ENCODE assay signal across 1 cellular context in the genomic region with DNA sequence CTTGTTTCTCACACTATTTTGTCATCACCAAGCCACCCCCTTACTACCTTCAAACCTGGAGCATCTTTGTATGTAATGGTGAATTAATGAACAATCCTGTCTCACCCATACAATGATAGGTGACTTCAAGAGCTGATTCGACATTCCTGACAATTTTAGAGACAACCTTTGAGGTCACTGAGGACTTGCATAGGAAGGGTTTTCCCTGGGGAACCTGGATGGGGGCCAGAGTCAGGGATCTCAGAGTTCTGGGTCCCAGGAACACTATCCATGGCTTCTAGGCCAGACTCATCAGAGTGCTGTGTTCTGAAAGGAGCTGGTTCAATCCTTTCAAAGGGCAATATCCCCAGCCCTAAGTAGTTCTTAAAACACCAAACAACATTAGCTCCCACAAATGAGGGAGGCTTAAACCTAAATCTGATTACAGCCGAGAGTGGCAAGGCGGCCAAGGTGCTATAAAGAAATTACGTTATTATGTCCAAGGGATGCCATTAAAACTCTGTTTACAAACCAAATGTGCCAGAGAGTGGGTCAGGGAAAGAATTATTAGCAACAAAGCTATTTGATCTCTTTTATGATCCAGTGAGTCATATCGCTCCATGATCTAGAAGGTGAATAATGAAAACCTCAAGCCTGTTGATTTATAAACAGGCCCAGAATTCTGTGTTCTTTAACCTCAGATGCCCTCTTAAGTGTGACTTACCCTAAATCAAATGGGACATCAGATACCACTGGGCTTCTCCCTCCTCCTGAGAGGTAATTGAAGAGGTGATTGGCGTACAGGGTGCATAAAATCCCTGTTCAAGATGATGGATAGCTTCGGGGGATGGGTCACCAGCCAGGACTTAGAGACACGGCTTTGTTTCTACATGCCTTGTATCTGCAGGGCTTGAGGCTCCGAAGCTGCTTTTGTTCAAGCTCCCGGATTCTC.
TF ChIP-seq lines count a peak whose summit lies in the region.

No MANE protein-coding gene starts in this region.

TF ChIP-seq in SK-N-SH, 30 proteins besides CTCF, POLR2A, EP300 and RAD21 (continued from another document):
- TF ChIP-seq, protein P1, sequence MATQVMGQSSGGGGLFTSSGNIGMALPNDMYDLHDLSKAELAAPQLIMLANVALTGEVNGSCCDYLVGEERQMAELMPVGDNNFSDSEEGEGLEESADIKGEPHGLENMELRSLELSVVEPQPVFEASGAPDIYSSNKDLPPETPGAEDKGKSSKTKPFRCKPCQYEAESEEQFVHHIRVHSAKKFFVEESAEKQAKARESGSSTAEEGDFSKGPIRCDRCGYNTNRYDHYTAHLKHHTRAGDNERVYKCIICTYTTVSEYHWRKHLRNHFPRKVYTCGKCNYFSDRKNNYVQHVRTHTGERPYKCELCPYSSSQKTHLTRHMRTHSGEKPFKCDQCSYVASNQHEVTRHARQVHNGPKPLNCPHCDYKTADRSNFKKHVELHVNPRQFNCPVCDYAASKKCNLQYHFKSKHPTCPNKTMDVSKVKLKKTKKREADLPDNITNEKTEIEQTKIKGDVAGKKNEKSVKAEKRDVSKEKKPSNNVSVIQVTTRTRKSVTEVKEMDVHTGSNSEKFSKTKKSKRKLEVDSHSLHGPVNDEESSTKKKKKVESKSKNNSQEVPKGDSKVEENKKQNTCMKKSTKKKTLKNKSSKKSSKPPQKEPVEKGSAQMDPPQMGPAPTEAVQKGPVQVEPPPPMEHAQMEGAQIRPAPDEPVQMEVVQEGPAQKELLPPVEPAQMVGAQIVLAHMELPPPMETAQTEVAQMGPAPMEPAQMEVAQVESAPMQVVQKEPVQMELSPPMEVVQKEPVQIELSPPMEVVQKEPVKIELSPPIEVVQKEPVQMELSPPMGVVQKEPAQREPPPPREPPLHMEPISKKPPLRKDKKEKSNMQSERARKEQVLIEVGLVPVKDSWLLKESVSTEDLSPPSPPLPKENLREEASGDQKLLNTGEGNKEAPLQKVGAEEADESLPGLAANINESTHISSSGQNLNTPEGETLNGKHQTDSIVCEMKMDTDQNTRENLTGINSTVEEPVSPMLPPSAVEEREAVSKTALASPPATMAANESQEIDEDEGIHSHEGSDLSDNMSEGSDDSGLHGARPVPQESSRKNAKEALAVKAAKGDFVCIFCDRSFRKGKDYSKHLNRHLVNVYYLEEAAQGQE (IDR thresholded peaks at IDR 0.05; ENCODE audit: low read depth, low read length), result no peak
- TF ChIP-seq NRF1 (IDR thresholded peaks at IDR 0.05; ENCODE audit: low read depth, low read length) (no peak), RFX5 (IDR thresholded peaks at IDR 0.05; ENCODE audit: low read length) (no peak), YY1 (IDR thresholded peaks at IDR 0.05; ENCODE audit: low read depth) (no peak), EZH2phosphoT487 (IDR thresholded peaks at IDR 0.05; ENCODE audit: borderline replicate concordance, low read depth) (no peak), GABPA (IDR thresholded peaks at IDR 0.05; ENCODE audit: low read depth) (no peak), NFIC (IDR thresholded peaks at IDR 0.05; ENCODE audit: borderline replicate concordance) (peak; percentile 43; the same call in 1 of the 2 replicates), SIN3A (IDR thresholded peaks at IDR 0.05; ENCODE audit: borderline replicate concordance, low read depth, low read length) (no peak), RXRA (IDR thresholded peaks at IDR 0.05; ENCODE audit: borderline replicate concordance, low read depth) (peak; percentile 91), MXI1 (IDR thresholded peaks at IDR 0.05; ENCODE audit: low read depth, low read length) (no peak), TAF1 (IDR thresholded peaks at IDR 0.05; ENCODE audit: borderline replicate concordance, low read depth, low read length) (no peak), GATA2 (CRISPR knock-in tag; IDR thresholded peaks at IDR 0.05) (no peak), ELF1 (IDR thresholded peaks at IDR 0.05) (no peak), POLR2AphosphoS5 (IDR thresholded peaks at IDR 0.05; ENCODE audit: low read depth, low read length) (peak; percentile 44; the same call in 1 of the 2 replicates), MEF2A (IDR thresholded peaks at IDR 0.05; ENCODE audit: borderline replicate concordance, low read depth) (0 out of 2 replicates have a peak, but pooled peaks have one; percentile 15), SMC3 (IDR thresholded peaks at IDR 0.05; ENCODE audit: low read depth, low read length) (no peak)
- TF ChIP-seq, protein P2, sequence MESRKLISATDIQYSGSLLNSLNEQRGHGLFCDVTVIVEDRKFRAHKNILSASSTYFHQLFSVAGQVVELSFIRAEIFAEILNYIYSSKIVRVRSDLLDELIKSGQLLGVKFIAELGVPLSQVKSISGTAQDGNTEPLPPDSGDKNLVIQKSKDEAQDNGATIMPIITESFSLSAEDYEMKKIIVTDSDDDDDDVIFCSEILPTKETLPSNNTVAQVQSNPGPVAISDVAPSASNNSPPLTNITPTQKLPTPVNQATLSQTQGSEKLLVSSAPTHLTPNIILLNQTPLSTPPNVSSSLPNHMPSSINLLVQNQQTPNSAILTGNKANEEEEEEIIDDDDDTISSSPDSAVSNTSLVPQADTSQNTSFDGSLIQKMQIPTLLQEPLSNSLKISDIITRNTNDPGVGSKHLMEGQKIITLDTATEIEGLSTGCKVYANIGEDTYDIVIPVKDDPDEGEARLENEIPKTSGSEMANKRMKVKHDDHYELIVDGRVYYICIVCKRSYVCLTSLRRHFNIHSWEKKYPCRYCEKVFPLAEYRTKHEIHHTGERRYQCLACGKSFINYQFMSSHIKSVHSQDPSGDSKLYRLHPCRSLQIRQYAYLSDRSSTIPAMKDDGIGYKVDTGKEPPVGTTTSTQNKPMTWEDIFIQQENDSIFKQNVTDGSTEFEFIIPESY (IDR thresholded peaks at IDR 0.05; ENCODE audit: borderline replicate concordance, low read depth), result 0 out of 2 replicates have a peak, but pooled peaks have one; percentile 50
- TF ChIP-seq, protein P3, sequence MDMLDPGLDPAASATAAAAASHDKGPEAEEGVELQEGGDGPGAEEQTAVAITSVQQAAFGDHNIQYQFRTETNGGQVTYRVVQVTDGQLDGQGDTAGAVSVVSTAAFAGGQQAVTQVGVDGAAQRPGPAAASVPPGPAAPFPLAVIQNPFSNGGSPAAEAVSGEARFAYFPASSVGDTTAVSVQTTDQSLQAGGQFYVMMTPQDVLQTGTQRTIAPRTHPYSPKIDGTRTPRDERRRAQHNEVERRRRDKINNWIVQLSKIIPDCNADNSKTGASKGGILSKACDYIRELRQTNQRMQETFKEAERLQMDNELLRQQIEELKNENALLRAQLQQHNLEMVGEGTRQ (IDR thresholded peaks at IDR 0.05; ENCODE audit: borderline replicate concordance, low read depth, low read length), result no peak
- TF ChIP-seq, protein P4, sequence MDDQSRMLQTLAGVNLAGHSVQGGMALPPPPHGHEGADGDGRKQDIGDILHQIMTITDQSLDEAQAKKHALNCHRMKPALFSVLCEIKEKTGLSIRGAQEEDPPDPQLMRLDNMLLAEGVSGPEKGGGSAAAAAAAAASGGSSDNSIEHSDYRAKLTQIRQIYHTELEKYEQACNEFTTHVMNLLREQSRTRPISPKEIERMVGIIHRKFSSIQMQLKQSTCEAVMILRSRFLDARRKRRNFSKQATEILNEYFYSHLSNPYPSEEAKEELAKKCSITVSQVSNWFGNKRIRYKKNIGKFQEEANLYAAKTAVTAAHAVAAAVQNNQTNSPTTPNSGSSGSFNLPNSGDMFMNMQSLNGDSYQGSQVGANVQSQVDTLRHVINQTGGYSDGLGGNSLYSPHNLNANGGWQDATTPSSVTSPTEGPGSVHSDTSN (IDR thresholded peaks at IDR 0.05), result peak; percentile 85
- TF ChIP-seq, protein P5, sequence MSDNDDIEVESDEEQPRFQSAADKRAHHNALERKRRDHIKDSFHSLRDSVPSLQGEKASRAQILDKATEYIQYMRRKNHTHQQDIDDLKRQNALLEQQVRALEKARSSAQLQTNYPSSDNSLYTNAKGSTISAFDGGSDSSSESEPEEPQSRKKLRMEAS (IDR thresholded peaks at IDR 0.05; ENCODE audit: low read depth), result no peak
- TF ChIP-seq, protein P6, sequence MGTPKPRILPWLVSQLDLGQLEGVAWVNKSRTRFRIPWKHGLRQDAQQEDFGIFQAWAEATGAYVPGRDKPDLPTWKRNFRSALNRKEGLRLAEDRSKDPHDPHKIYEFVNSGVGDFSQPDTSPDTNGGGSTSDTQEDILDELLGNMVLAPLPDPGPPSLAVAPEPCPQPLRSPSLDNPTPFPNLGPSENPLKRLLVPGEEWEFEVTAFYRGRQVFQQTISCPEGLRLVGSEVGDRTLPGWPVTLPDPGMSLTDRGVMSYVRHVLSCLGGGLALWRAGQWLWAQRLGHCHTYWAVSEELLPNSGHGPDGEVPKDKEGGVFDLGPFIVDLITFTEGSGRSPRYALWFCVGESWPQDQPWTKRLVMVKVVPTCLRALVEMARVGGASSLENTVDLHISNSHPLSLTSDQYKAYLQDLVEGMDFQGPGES (IDR thresholded peaks at IDR 0.05; ENCODE audit: low read depth, low read length), result no peak
- TF ChIP-seq, protein P7, sequence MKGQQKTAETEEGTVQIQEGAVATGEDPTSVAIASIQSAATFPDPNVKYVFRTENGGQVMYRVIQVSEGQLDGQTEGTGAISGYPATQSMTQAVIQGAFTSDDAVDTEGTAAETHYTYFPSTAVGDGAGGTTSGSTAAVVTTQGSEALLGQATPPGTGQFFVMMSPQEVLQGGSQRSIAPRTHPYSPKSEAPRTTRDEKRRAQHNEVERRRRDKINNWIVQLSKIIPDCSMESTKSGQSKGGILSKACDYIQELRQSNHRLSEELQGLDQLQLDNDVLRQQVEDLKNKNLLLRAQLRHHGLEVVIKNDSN (IDR thresholded peaks at IDR 0.05; ENCODE audit: borderline replicate concordance, low read depth), result no peak
